Comparison of ENCODE assay signal across 8 cellular contexts in the genomic region with DNA sequence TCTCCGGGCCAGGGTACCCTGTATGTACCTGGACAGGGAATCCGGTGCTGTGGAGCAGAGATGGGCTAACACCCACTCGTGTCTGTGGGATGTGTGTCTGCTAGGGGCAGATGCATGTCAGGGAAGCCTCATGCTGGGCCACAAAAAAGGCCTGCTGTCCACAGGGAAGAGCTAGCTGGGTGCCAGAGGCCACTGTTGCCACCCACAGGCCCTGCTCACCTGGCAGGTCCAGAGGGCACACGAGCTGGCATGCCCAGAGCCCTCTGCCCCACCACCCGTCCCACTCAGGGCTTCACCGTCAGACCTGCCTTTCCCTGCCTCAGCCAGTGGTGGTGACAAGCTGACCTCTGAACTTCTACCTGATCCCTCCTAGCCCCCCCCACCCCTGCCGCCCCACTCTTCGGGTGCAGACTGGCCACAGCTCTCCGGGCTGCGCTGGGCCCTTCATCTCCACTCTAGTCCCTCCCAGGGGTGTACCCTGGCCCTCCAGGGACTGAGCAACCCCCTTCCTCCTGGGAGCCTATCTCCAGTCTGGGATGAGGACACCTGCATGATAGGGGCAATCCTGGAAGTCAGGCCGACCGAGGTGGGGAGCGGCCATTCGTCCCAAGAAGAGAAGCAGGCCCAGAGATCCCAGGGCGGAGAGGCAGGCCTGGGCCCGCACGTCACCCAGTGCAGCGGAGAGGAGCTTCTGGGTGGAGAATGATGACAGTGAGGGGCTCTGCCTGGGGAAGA. TPM values are rescaled to one million over a fixed set of nuclear protein-coding genes. Genes with fewer than 3 reads are reported as not detected.
A peak's percentile ranks its signal among the peaks of the same experiment; 100 is the strongest.
DNase-seq lines count a peak whose midpoint lies in the region; ATAC-seq, FAIRE-seq and TF ChIP-seq lines count a peak whose summit lies in the region.

No MANE protein-coding gene starts in this region.

- no peak for FAIRE-seq in K562 (lab: Jason Lieb, UNC)

- H3K4me2 ChIP-seq in K562 (ENCODE audit: insufficient read depth, low read length): peak overlapping the region; percentile 91

- whole genome bisulfite sequencing in K562 (ENCODE audit: insufficient coverage, low coverage, missing lambda C conversion rate): 18% methylated on average over 18 of the region's 18 CpGs
- 22 to 32% methylated on average over 18 of the region's 18 CpGs for WGBS in lung, 2 donors
- WGBS in urinary bladder: 14% methylated on average over 18 of the region's 18 CpGs

- H3K36me3 ChIP-seq in cardiac muscle cell: no peaks in the 10 kb centered on the region
- H3K36me3 ChIP-seq in K562 (ENCODE audit: control insufficient read depth, insufficient read depth, low read length): peaks cover 51% of the 10 kb centered on the region; the same call in 1 of the 3 replicates
- peaks cover 0 to 36% of the 10 kb centered on the region in 2 donors for H3K36me3 ChIP-seq in lung (ENCODE audit: control insufficient read depth in 2 of 2, insufficient read depth in 2 of 2, low read length in 2 of 2)
- H3K36me3 ChIP-seq in urinary bladder (ENCODE audit: insufficient read depth): no peaks in the 10 kb centered on the region

- TF ChIP-seq RAD21 in K562 (CRISPR knock-in tag; conservative IDR thresholded peaks at IDR 0.05 in 1 of 2, IDR thresholded peaks at IDR 0.05 in 1 of 2): no peak

- H3K4me1 ChIP-seq in cardiac muscle cell (ENCODE audit: low read depth): peaks cover 15% of the 10 kb centered on the region
- peaks cover 7 to 91% of the 10 kb centered on the region in 2 experiments for H3K4me1 ChIP-seq in K562 (replicated peaks in 1 of 2; ENCODE audit: control insufficient read depth in 2 of 2, insufficient read depth in 2 of 2, low read length in 2 of 2)
- H3K4me1 ChIP-seq in lung (ENCODE audit: control insufficient read depth in 2 of 2, insufficient read depth in 2 of 2, low read length in 2 of 2): peaks cover 6 to 22% of the 10 kb centered on the region in 2 donors
- H3K4me1 ChIP-seq in urinary bladder (ENCODE audit: insufficient read depth): no peaks in the 10 kb centered on the region

- peak overlapping the region; percentile 66 to 95; a peak in 3 of 4 replicates for H3K9ac ChIP-seq in K562 (ENCODE audit: insufficient read depth in 1 of 2, low read depth in 2 of 2, low read length in 2 of 2)

- peaks cover 26% of the 10 kb centered on the region for H3K79me2 ChIP-seq in K562 (ENCODE audit: control insufficient read depth, insufficient read depth, low read length)

- no peak for DNase-seq in cardiac muscle cell (ENCODE audit: low read depth in 1 of 2, low spot score in 1 of 2)
- DNase-seq in Right ventricle myocardium superior: no peak
- DNase-seq in K562 (ENCODE audit: extremely low read depth in 1 of 4, low spot score in 3 of 4): peak in 3 of 4 experiments; percentile 48 to 61 (median 60)
- no peak for DNase-seq in lung (ENCODE audit: low spot score)
- DNase-seq in ecto neural progenitor cell (ENCODE audit: low spot score): no peak
- no peak for DNase-seq in effector CD8-positive, alpha-beta T cell (lab: John Stamatoyannopoulos, UW)

- CTCF ChIA-PET in K562 (lab: Yijun Ruan, JAX; ENCODE audit: low intra/inter-chr PET ratio): interaction anchor here (2.4 kb wide), 1 partner anchor 68 kb away, joined by 10 read pairs; no protein-coding TSS in a partner anchor

- TF ChIP-seq CTCF in cardiac muscle cell (IDR thresholded peaks at IDR 0.05; ENCODE audit: low read depth, low read length) (no peak), K562 (IDR thresholded peaks at IDR 0.05 in 2 of 3, conservative IDR thresholded peaks at IDR 0.05 in 1 of 3; ENCODE audit: insufficient read depth in 2 of 3, low read depth in 1 of 3, low read length in 3 of 3) (no peak), lung (IDR thresholded peaks at IDR 0.05; ENCODE audit: control extremely low read depth, extremely low read depth) (no peak)

- no TSS peak for BruUV-seq in K562 (replicated peaks; lab: Mats Ljungman, UMichigan)

- in situ Hi-C loops in K562 (cut with MboI): no loop called here

- H3K27me3 ChIP-seq in cardiac muscle cell (no peaks in the 10 kb centered on the region), K562 (ENCODE audit: control insufficient read depth in 2 of 2, insufficient read depth in 2 of 2, low read length in 2 of 2) (no peaks in the 10 kb centered on the region), lung (ENCODE audit: control insufficient read depth, insufficient read depth) (no peaks in the 10 kb centered on the region)

- no peak for TF ChIP-seq EP300 in K562 (IDR thresholded peaks at IDR 0.05; ENCODE audit: low read length)

- no peak for ATAC-seq in Right ventricle myocardium superior (ENCODE audit: poor library complexity)
- ATAC-seq in K562: no peak; the same call in 2 of the 3 replicates
- ATAC-seq in lung (ENCODE audit: insufficient read depth, low FRiP score): no peak
- no peak for ATAC-seq in HG02885 (IDR thresholded peaks at IDR 0.05; ENCODE audit: poor library complexity, unreplicated experiment)

- peak overlapping the region; percentile 58 for H3K27ac ChIP-seq in cardiac muscle cell
- peak overlapping the region; percentile 71 for H3K27ac ChIP-seq in K562 (ENCODE audit: extremely low read depth, low read depth, low read length)
- H3K27ac ChIP-seq in lung (ENCODE audit: low read depth in 1 of 2, low read length in 1 of 2): peak overlapping the region; percentile 17 to 83
- peak overlapping the region; percentile 44 for H3K27ac ChIP-seq in urinary bladder (ENCODE audit: low read depth)

- TF ChIP-seq POLR2A in K562 (conservative IDR thresholded peaks at IDR 0.05): no peak

- H3K4me3 ChIP-seq in cardiac muscle cell: peak overlapping the region; percentile 79
- H3K4me3 ChIP-seq in K562: peak overlapping the region; percentile 73
- peak overlapping the region; percentile 48 for H3K4me3 ChIP-seq in lung
- H3K4me3 ChIP-seq in urinary bladder (ENCODE audit: low read depth, low read length): peak overlapping the region; percentile 59

- H3K9me3 ChIP-seq in cardiac muscle cell (ENCODE audit: low read depth) (no peaks in the 10 kb centered on the region), K562 (replicated peaks; ENCODE audit: control insufficient read depth, insufficient read depth, low read depth, low read length) (no peaks in the 10 kb centered on the region), lung (ENCODE audit: control insufficient read depth in 2 of 2, insufficient read depth in 1 of 2, low read length in 1 of 2) (no peaks in the 10 kb centered on the region)

- intact Hi-C loops in Right ventricle myocardium superior (cut with DNase I) (no loop called here), K562 (cut with micrococcal nuclease) (loop anchor here (5.0 to 10.0 kb wide), 2 partner anchors 69 to 232 kb away; a partner anchor contains a TSS)

- H3K9me1 ChIP-seq in K562 (ENCODE audit: control insufficient read depth, insufficient read depth, low read length): no peaks in the 10 kb centered on the region

- peak overlapping the region; percentile 79; the same call in 1 of the 2 replicates for H2AFZ ChIP-seq in K562 (ENCODE audit: low read depth, low read length)

- POLR2A ChIA-PET in K562 (lab: Yijun Ruan, JAX): interaction anchor here (0.6 to 2.2 kb wide), 13 partner anchors 8 to 239 kb away, joined by 3 to 26 read pairs (median 3); a partner anchor contains a TSS

- H4K20me1 ChIP-seq in K562 (replicated peaks; ENCODE audit: control insufficient read depth, insufficient read depth, low read length): no peaks in the 10 kb centered on the region

RNA-seq across cellular contexts. Expression of a gene that starts 1.3 kb away (rescaled TPM):
- 17.6 and 34.7 TPM in 2 replicates for total RNA-seq in cardiac muscle cell
- 18.9 and 21.2 TPM in 2 replicates for polyA plus RNA-seq in cardiac muscle cell
- 3.4 TPM for total RNA-seq in Right ventricle myocardium superior
- 18.6 and 84.0 TPM in 2 replicates for total RNA-seq in K562 (2011; cell fraction: chromatin; rRNA removed; ENCODE audit: low replicate concordance)
- 75.0 and 76.5 TPM in 2 replicates for total RNA-seq in K562 (2011; cell fraction: nucleolus; rRNA removed)
- 35.6 and 39.5 TPM in 2 replicates for total RNA-seq in K562 (2011; cell fraction: nucleoplasm; rRNA removed)
- total RNA-seq in K562 (2014; rRNA removed): 17.0 and 21.5 TPM in 2 replicates
- total RNA-seq in K562 (2014; rRNA removed; fragmentation: Illumina TruSeq; extraction: Trizol): 2.5 and 3.0 TPM in 2 replicates
- total RNA-seq in K562 (2015; rRNA removed; fragmentation: Illumina TruSeq; extraction: Trizol): 11.4 and 11.8 TPM in 2 replicates
- total RNA-seq in K562 (2021): 54.7 and 55.4 TPM in 2 replicates
- 9.3 and 32.2 TPM in 2 replicates for polyA plus RNA-seq in K562 (2011; rRNA removed)
- polyA plus RNA-seq in K562 (2011; cell fraction: cytosol; rRNA removed): 10.7 and 26.2 TPM in 2 replicates
- 46.7 and 86.6 TPM in 2 replicates for polyA plus RNA-seq in K562 (2011; cell fraction: nucleus; rRNA removed)
- 25.7 and 28.8 TPM in 2 replicates for polyA plus RNA-seq in K562 (2012)
- 15.0 and 37.3 TPM in 2 replicates for polyA plus RNA-seq in K562 (2014; fragmentation: Illumina TruSeq; extraction: Trizol)
- polyA plus RNA-seq in K562 (2014; fragmentation: Nextera tagmentation; extraction: Ambion mirVana): under 1 TPM; 0.41 to 0.44 TPM
- polyA plus RNA-seq in K562 (2014; rRNA removed): 30.0 and 32.8 TPM in 2 replicates
- polyA minus RNA-seq in K562 (2011; rRNA and poly(A)+ RNA removed): 6.1 and 7.3 TPM in 2 replicates
- polyA minus RNA-seq in K562 (2011; cell fraction: cytosol; rRNA and poly(A)+ RNA removed): 19.8 and 31.9 TPM in 2 replicates
- polyA minus RNA-seq in K562 (2011; cell fraction: nucleus; rRNA and poly(A)+ RNA removed): 14.7 and 16.0 TPM in 2 replicates
- total RNA-seq in lung: 10 to 100 TPM; 10.6 to 38.2 TPM
- polyA plus RNA-seq in lung: 10 to 100 TPM; 18.6 to 36.4 TPM
- total RNA-seq in urinary bladder: 7.5 TPM
- polyA plus RNA-seq in urinary bladder: 17.1 TPM

RNA-seq across cellular contexts. Expression of a gene that starts 6.8 kb away (rescaled TPM):
- total RNA-seq in cardiac muscle cell: 1.6 and 7.6 TPM in 2 replicates
- polyA plus RNA-seq in cardiac muscle cell: 1.7 and 8.2 TPM in 2 replicates
- 0.19 TPM for total RNA-seq in Right ventricle myocardium superior
- total RNA-seq in K562 (2011; cell fraction: chromatin; rRNA removed; ENCODE audit: low replicate concordance): not detected in 2 replicates
- total RNA-seq in K562 (2011; cell fraction: nucleolus; rRNA removed): not detected in 2 replicates
- not detected in 2 replicates for total RNA-seq in K562 (2011; cell fraction: nucleoplasm; rRNA removed)
- 0.18 and 0.73 TPM in 2 replicates for total RNA-seq in K562 (2014; rRNA removed)
- total RNA-seq in K562 (2014; rRNA removed; fragmentation: Illumina TruSeq; extraction: Trizol): not detected in 2 replicates
- not detected in 2 replicates for total RNA-seq in K562 (2015; rRNA removed; fragmentation: Illumina TruSeq; extraction: Trizol)
- 0.16 and 0.63 TPM in 2 replicates for total RNA-seq in K562 (2021)
- polyA plus RNA-seq in K562 (2011; rRNA removed): not detected in 2 replicates
- polyA plus RNA-seq in K562 (2011; cell fraction: cytosol; rRNA removed): 0.06 TPM in 1 of 2 replicates, not detected in the other
- not detected in 2 replicates for polyA plus RNA-seq in K562 (2011; cell fraction: nucleus; rRNA removed)
- 0.28 and 0.31 TPM in 2 replicates for polyA plus RNA-seq in K562 (2012)
- 0.13 and 0.24 TPM in 2 replicates for polyA plus RNA-seq in K562 (2014; fragmentation: Illumina TruSeq; extraction: Trizol)
- polyA plus RNA-seq in K562 (2014; fragmentation: Nextera tagmentation; extraction: Ambion mirVana): not detected
- 1.2 TPM in 1 of 2 replicates, not detected in the other for polyA plus RNA-seq in K562 (2014; rRNA removed)
- not detected in 2 replicates for polyA minus RNA-seq in K562 (2011; rRNA and poly(A)+ RNA removed)
- polyA minus RNA-seq in K562 (2011; cell fraction: cytosol; rRNA and poly(A)+ RNA removed): not detected in 2 replicates
- not detected in 2 replicates for polyA minus RNA-seq in K562 (2011; cell fraction: nucleus; rRNA and poly(A)+ RNA removed)
- total RNA-seq in lung: under 1 TPM in 1 of 2 donors, not detected in 1; 0.18 TPM
- polyA plus RNA-seq in lung: under 1 TPM; 0.10 to 0.14 TPM
- not detected for total RNA-seq in urinary bladder
- 1.4 TPM for polyA plus RNA-seq in urinary bladder

RNA-seq across cellular contexts. Expression of a gene that starts 8.3 kb away (rescaled TPM):
- total RNA-seq in cardiac muscle cell (24.0 and 36.8 TPM in 2 replicates), Right ventricle myocardium superior (7.3 TPM), K562 (2014; rRNA removed) (13.2 and 18.7 TPM in 2 replicates), K562 (2014; rRNA removed; fragmentation: Illumina TruSeq; extraction: Trizol) (0.95 and 1.0 TPM in 2 replicates), K562 (2015; rRNA removed; fragmentation: Illumina TruSeq; extraction: Trizol) (7.3 and 7.6 TPM in 2 replicates), K562 (2021) (31.3 and 32.1 TPM in 2 replicates), lung (10 to 100 TPM in 1 of 2 donors, 1 to 10 TPM in 1; 8.7 to 15.3 TPM), urinary bladder (7.2 TPM)
- polyA plus RNA-seq in cardiac muscle cell (33.4 and 40.2 TPM in 2 replicates), K562 (2011; rRNA removed) (8.5 and 20.7 TPM in 2 replicates), K562 (2014; fragmentation: Illumina TruSeq; extraction: Trizol) (3.0 and 11.1 TPM in 2 replicates), K562 (2014; fragmentation: Nextera tagmentation; extraction: Ambion mirVana) (under 1 TPM; 0.32 to 0.36 TPM), K562 (2014; rRNA removed) (47.5 and 52.7 TPM in 2 replicates), lung (10 to 100 TPM in 1 of 2 donors, 1 to 10 TPM in 1; 8.5 to 16.9 TPM), urinary bladder (12.4 TPM)
- total RNA-seq in K562 (2011; cell fraction: chromatin; rRNA removed; ENCODE audit: low replicate concordance): 31.9 and 139 TPM in 2 replicates
- total RNA-seq in K562 (2011; cell fraction: nucleolus; rRNA removed): 157 and 166 TPM in 2 replicates
- 58.5 and 69.8 TPM in 2 replicates for total RNA-seq in K562 (2011; cell fraction: nucleoplasm; rRNA removed)
- 13.4 and 29.0 TPM in 2 replicates for polyA plus RNA-seq in K562 (2011; cell fraction: cytosol; rRNA removed)
- 284 and 380 TPM in 2 replicates for polyA plus RNA-seq in K562 (2011; cell fraction: nucleus; rRNA removed)
- polyA plus RNA-seq in K562 (2012): 20.6 and 37.0 TPM in 2 replicates
- 2.6 and 3.2 TPM in 2 replicates for polyA minus RNA-seq in K562 (2011; rRNA and poly(A)+ RNA removed)
- polyA minus RNA-seq in K562 (2011; cell fraction: cytosol; rRNA and poly(A)+ RNA removed): 11.4 and 11.9 TPM in 2 replicates
- 53.5 and 55.9 TPM in 2 replicates for polyA minus RNA-seq in K562 (2011; cell fraction: nucleus; rRNA and poly(A)+ RNA removed)

RNA-seq across cellular contexts. Expression of a gene that starts 13.0 kb away (rescaled TPM):
- total RNA-seq in cardiac muscle cell (523 and 1,109 TPM in 2 replicates), Right ventricle myocardium superior (982 TPM), K562 (2014; rRNA removed) (1,805 and 1,933 TPM in 2 replicates), K562 (2014; rRNA removed; fragmentation: Illumina TruSeq; extraction: Trizol) (1,134 and 1,237 TPM in 2 replicates), K562 (2015; rRNA removed; fragmentation: Illumina TruSeq; extraction: Trizol) (1,326 and 1,329 TPM in 2 replicates), K562 (2021) (3,807 and 3,932 TPM in 2 replicates), lung (1,000 to 10,000 TPM in 1 of 2 donors, 100 to 1,000 TPM in 1; 441 to 1,892 TPM), urinary bladder (189 TPM)
- polyA plus RNA-seq in cardiac muscle cell (496 and 502 TPM in 2 replicates), K562 (2011; rRNA removed) (687 and 817 TPM in 2 replicates), K562 (2014; fragmentation: Illumina TruSeq; extraction: Trizol) (528 and 867 TPM in 2 replicates), K562 (2014; fragmentation: Nextera tagmentation; extraction: Ambion mirVana) (1,000 to 10,000 TPM; 1,853 to 1,893 TPM), K562 (2014; rRNA removed) (1,548 and 1,633 TPM in 2 replicates), lung (1,000 to 10,000 TPM; 1,133 to 2,648 TPM), urinary bladder (1,859 TPM)
- 170 and 292 TPM in 2 replicates for total RNA-seq in K562 (2011; cell fraction: chromatin; rRNA removed; ENCODE audit: low replicate concordance)
- total RNA-seq in K562 (2011; cell fraction: nucleolus; rRNA removed): 396 and 422 TPM in 2 replicates
- 508 and 986 TPM in 2 replicates for total RNA-seq in K562 (2011; cell fraction: nucleoplasm; rRNA removed)
- polyA plus RNA-seq in K562 (2011; cell fraction: cytosol; rRNA removed): 1,159 and 2,082 TPM in 2 replicates
- 711 and 782 TPM in 2 replicates for polyA plus RNA-seq in K562 (2011; cell fraction: nucleus; rRNA removed)
- polyA plus RNA-seq in K562 (2012): 2,625 and 2,975 TPM in 2 replicates
- 836 and 845 TPM in 2 replicates for polyA minus RNA-seq in K562 (2011; rRNA and poly(A)+ RNA removed)
- polyA minus RNA-seq in K562 (2011; cell fraction: cytosol; rRNA and poly(A)+ RNA removed): 1,403 and 1,771 TPM in 2 replicates
- polyA minus RNA-seq in K562 (2011; cell fraction: nucleus; rRNA and poly(A)+ RNA removed): 148 and 275 TPM in 2 replicates

RNA-seq across cellular contexts. Expression of a gene that starts 19.4 kb away (rescaled TPM):
- total RNA-seq in cardiac muscle cell (62.2 and 64.1 TPM in 2 replicates), Right ventricle myocardium superior (17.4 TPM), K562 (2014; rRNA removed) (50.8 and 50.9 TPM in 2 replicates), K562 (2014; rRNA removed; fragmentation: Illumina TruSeq; extraction: Trizol) (13.5 and 17.1 TPM in 2 replicates), K562 (2015; rRNA removed; fragmentation: Illumina TruSeq; extraction: Trizol) (45.4 and 49.5 TPM in 2 replicates), K562 (2021) (105 and 118 TPM in 2 replicates), lung (10 to 100 TPM; 24.6 to 63.1 TPM), urinary bladder (26.4 TPM)
- polyA plus RNA-seq in cardiac muscle cell (27.9 and 60.4 TPM in 2 replicates), K562 (2011; rRNA removed) (35.8 and 58.6 TPM in 2 replicates), K562 (2014; fragmentation: Illumina TruSeq; extraction: Trizol) (36.9 and 78.5 TPM in 2 replicates), K562 (2014; fragmentation: Nextera tagmentation; extraction: Ambion mirVana) (1 to 10 TPM; 2.8 to 3.3 TPM), K562 (2014; rRNA removed) (144 TPM in 2 replicates), lung (10 to 100 TPM; 22.1 to 53.6 TPM), urinary bladder (43.3 TPM)
- total RNA-seq in K562 (2011; cell fraction: chromatin; rRNA removed; ENCODE audit: low replicate concordance): 140 and 450 TPM in 2 replicates
- total RNA-seq in K562 (2011; cell fraction: nucleolus; rRNA removed): 336 and 342 TPM in 2 replicates
- total RNA-seq in K562 (2011; cell fraction: nucleoplasm; rRNA removed): 156 and 178 TPM in 2 replicates
- 47.9 and 104 TPM in 2 replicates for polyA plus RNA-seq in K562 (2011; cell fraction: cytosol; rRNA removed)
- polyA plus RNA-seq in K562 (2011; cell fraction: nucleus; rRNA removed): 263 and 504 TPM in 2 replicates
- polyA plus RNA-seq in K562 (2012): 53.2 and 84.6 TPM in 2 replicates
- 6.8 and 13.8 TPM in 2 replicates for polyA minus RNA-seq in K562 (2011; rRNA and poly(A)+ RNA removed)
- polyA minus RNA-seq in K562 (2011; cell fraction: cytosol; rRNA and poly(A)+ RNA removed): 29.3 and 39.0 TPM in 2 replicates
- 57.2 and 63.4 TPM in 2 replicates for polyA minus RNA-seq in K562 (2011; cell fraction: nucleus; rRNA and poly(A)+ RNA removed)

Comparison
In these comparisons a context has a peak if more than half of its experiments do, and no peak if none do; other contexts are left out.
1. DNase-seq: peak in K562 (3 of 4); none in cardiac muscle cell (0 of 2), Right ventricle myocardium superior (single experiment), lung (single experiment), ecto neural progenitor cell (single experiment) and effector CD8-positive, alpha-beta T cell (single experiment).
2. Peak in every context shown above with its lines, with median percentiles within 50 percentile points of each other: H3K27ac ChIP-seq and H3K4me3 ChIP-seq.